ENCODE assay signal across 8 cellular contexts in the genomic region with DNA sequence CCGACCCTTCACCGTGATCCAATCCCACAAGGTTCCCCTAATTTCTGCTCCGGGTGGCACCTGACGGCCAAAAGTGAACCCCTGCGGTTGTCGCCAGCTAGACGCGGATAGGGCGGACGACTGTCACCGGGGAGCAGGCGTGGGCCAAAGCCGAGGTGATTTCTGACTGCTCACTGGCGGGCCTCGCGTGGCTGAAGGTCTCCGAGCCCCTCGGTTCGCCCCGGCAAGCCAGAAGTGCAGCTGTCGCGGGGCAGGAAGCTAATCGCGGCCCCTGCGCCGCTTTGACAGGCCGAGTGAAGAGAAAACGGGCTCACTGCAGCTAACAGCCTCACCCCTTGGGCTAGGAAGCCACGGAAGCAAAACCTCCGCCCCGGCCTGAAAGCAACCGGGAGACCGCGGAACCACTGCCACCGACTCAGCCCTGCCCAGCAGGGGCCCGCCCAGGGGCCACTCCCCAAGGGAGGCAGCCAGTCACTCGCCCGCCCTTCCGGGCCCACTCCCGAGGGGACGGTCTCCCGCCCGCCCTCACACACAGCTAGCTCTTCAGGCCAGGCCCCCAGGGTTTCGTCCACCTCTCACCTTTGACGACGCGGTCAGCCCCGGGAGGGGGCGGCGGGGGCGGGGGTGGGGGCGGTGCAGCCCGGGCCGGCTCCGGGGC. TPM values are rescaled to one million over a fixed set of nuclear protein-coding genes. Genes with fewer than 3 reads are reported as not detected.
DNase-seq lines count a peak whose midpoint lies in the region; ATAC-seq and TF ChIP-seq lines count a peak whose summit lies in the region.

No MANE protein-coding gene starts in this region.

- peaks cover 59% of the 10 kb centered on the region for H3K79me2 ChIP-seq in osteoblast (ENCODE audit: insufficient read depth, low read length)

- TF ChIP-seq CTCF in gastroesophageal sphincter (IDR thresholded peaks at IDR 0.05): no peak
- TF ChIP-seq CTCF in osteoblast (IDR thresholded peaks at IDR 0.05; ENCODE audit: extremely low read depth, low read depth, low read length): no peak
- TF ChIP-seq CTCF in testis (IDR thresholded peaks at IDR 0.05): no peak

- H3K36me3 ChIP-seq in ES-I3 (ENCODE audit: insufficient read depth, low read length) (peaks cover 7% of the 10 kb centered on the region; the same call in 1 of the 2 replicates), SJCRH30 (peaks cover 9% of the 10 kb centered on the region), gastroesophageal sphincter (peaks cover 0 to 34% of the 10 kb centered on the region in 2 donors), osteoblast (ENCODE audit: insufficient read depth, low read length) (peaks cover 8% of the 10 kb centered on the region), testis (ENCODE audit: low read depth, missing control alignments) (no peaks in the 10 kb centered on the region)

- H2AFZ ChIP-seq in osteoblast (ENCODE audit: low read length): peak overlapping the region; percentile 90

- no peaks in the 10 kb centered on the region for H3K27me3 ChIP-seq in SJCRH30
- H3K27me3 ChIP-seq in gastroesophageal sphincter: no peaks in the 10 kb centered on the region
- no peaks in the 10 kb centered on the region for H3K27me3 ChIP-seq in osteoblast (ENCODE audit: insufficient read depth, low read length)
- no peaks in the 10 kb centered on the region for H3K27me3 ChIP-seq in testis

- peak; percentile 91 for ATAC-seq in GM21786 (IDR thresholded peaks at IDR 0.05; ENCODE audit: unreplicated experiment)
- ATAC-seq in gastroesophageal sphincter: peak; percentile 96

- H3K9ac ChIP-seq in ES-I3 (ENCODE audit: low read depth, low read length): peak overlapping the region; percentile 67

- TF ChIP-seq POLR2A in gastroesophageal sphincter (IDR thresholded peaks at IDR 0.05) (peak; percentile 59 to 69), testis (IDR thresholded peaks at IDR 0.05) (no peak)

- intact Hi-C loops in testis (cut with DNase I; ENCODE audit: low total_unique reads): no loop called here

- 0% methylated on average over 4 of the region's 55 CpGs; no CpG with 5 or more reads in 1 of the 2 donors for WGBS in gastroesophageal sphincter (ENCODE audit: low coverage in 1 of 2), 2 donors
- 0% methylated on average over 11 to 53 of the region's 55 CpGs for WGBS in testis, 2 donors

- no peak for TF ChIP-seq EP300 in gastroesophageal sphincter (IDR thresholded peaks at IDR 0.05)

- no peaks in the 10 kb centered on the region for H3K9me3 ChIP-seq in ES-I3 (ENCODE audit: control insufficient read depth, insufficient read depth, low read length)
- H3K9me3 ChIP-seq in SJCRH30 (replicated peaks): no peaks in the 10 kb centered on the region
- H3K9me3 ChIP-seq in gastroesophageal sphincter: no peaks in the 10 kb centered on the region
- no peaks in the 10 kb centered on the region for H3K9me3 ChIP-seq in osteoblast (ENCODE audit: low read depth, low read length)
- no peaks in the 10 kb centered on the region for H3K9me3 ChIP-seq in testis

- peak overlapping the region; percentile 98 for H3K4me3 ChIP-seq in SJCRH30
- H3K4me3 ChIP-seq in gastroesophageal sphincter: peak overlapping the region; percentile 87 to 98
- H3K4me3 ChIP-seq in osteoblast (ENCODE audit: insufficient read depth, low read length): peak overlapping the region; percentile 98
- H3K4me3 ChIP-seq in testis: peak overlapping the region; percentile 88 to 96

- H4K20me1 ChIP-seq in osteoblast (ENCODE audit: insufficient read depth, low read length): peaks cover 3% of the 10 kb centered on the region

- H3K4me2 ChIP-seq in osteoblast (ENCODE audit: insufficient read depth, low read length): peak overlapping the region; percentile 96

- H3K27ac ChIP-seq in SJCRH30 (peak overlapping the region; percentile 94), gastroesophageal sphincter (peak overlapping the region; percentile 90 to 98 (median 96)), osteoblast (ENCODE audit: low read depth, low read length) (peak overlapping the region; percentile 94), testis (peak overlapping the region; percentile 96 to 97)

- H3K4me1 ChIP-seq in ES-I3 (ENCODE audit: insufficient read depth, low read length) (no peaks in the 10 kb centered on the region; the same call in 1 of the 2 replicates), SJCRH30 (peaks cover 6% of the 10 kb centered on the region), gastroesophageal sphincter (peaks cover 3 to 62% (median 15%) of the 10 kb centered on the region in 3 donors), osteoblast (ENCODE audit: insufficient read depth, low read length) (peaks cover 28% of the 10 kb centered on the region), testis (peaks cover 11% of the 10 kb centered on the region)

- DNase-seq in KG1 (lab: John Stamatoyannopoulos, UW) (peak; percentile 84), SJCRH30 (peak; percentile 83 to 85), osteoblast (ENCODE audit: insufficient read length, low spot score, missing footprints) (peak; percentile 96), testis (peak; percentile 84)
- DNase-seq in activated naive CD4-positive, alpha-beta T cell treated with Interleukin-2 at 50 U/mL for 16 hours: peak; percentile 91

RNA-seq across cellular contexts. Expression of gene PPP3CB, which starts 0.5 kb away (rescaled TPM):
- total RNA-seq in SJCRH30 (2014; rRNA removed; shearing (Covaris generic)): 32.1 and 41.3 TPM in 2 replicates
- total RNA-seq in gastroesophageal sphincter (100 to 1,000 TPM in 1 of 4 donors, 10 to 100 TPM in 3; 69.2 to 121 (median 75.4) TPM), osteoblast (34.7 and 40.1 TPM in 2 replicates), testis (10 to 100 TPM; 51.0 to 52.9 TPM)
- 56.8 TPM for polyA plus RNA-seq in testis (ENCODE audit: insufficient read depth, low read depth, low replicate concordance)

Comparison
In these comparisons a context has a peak if more than half of its experiments do, and no peak if none do; other contexts are left out.
1. Peak in every context shown above with its lines: DNase-seq, ATAC-seq, H3K4me3 ChIP-seq and H3K27ac ChIP-seq.